Comparison of ENCODE assay signal across 1 cellular context in the genomic region with DNA sequence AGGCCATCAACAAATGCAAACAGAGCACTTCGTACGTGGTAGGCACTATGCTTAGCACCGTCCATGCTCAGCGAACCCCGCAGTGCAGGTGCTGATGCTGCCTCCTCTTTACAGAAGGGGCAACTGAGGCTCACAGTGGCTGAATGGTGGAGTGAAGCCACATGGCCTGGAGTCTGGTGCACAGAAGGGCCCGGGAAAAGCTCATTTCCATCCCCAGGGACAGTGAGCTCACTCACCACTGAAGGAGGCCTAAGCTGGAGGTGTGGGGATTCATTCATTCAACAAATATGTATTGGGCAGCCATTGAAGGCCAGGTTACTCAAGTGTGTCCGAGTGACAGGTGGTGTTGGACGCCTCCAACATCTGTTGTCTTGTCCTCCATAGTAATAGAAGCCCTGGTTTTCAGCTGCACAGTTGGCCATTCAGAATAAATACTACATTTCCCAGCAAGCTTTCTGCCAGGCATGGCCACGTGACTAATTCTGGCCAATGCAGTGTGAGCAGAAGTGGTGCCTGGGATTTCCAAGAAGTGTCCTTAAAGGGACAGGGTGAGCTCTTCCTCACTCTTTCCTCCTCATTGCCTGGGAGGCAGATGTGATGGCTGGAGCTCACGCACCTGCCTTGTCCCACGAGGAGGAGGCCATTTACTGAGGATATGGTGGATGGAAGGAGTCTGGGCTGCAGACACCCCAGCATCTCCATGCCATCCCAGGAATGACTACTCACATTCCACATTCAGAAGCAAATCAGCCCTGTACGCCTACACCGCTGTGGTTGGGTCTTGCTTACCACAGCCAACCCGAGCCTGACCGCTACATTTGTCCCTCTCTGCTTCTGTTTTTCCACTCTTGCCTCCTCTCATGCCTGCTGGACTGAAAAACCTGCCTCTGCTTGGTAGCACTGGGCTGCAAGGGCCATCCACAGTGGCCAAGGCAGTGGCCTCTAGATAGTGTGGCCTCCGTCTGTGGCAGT.
TF ChIP-seq lines count a peak whose summit lies in the region.

No MANE protein-coding gene starts in this region.

TF ChIP-seq in GM23338, 12 proteins besides CTCF, POLR2A, EP300 and RAD21 (continued from another document):
- TF ChIP-seq, protein P1, sequence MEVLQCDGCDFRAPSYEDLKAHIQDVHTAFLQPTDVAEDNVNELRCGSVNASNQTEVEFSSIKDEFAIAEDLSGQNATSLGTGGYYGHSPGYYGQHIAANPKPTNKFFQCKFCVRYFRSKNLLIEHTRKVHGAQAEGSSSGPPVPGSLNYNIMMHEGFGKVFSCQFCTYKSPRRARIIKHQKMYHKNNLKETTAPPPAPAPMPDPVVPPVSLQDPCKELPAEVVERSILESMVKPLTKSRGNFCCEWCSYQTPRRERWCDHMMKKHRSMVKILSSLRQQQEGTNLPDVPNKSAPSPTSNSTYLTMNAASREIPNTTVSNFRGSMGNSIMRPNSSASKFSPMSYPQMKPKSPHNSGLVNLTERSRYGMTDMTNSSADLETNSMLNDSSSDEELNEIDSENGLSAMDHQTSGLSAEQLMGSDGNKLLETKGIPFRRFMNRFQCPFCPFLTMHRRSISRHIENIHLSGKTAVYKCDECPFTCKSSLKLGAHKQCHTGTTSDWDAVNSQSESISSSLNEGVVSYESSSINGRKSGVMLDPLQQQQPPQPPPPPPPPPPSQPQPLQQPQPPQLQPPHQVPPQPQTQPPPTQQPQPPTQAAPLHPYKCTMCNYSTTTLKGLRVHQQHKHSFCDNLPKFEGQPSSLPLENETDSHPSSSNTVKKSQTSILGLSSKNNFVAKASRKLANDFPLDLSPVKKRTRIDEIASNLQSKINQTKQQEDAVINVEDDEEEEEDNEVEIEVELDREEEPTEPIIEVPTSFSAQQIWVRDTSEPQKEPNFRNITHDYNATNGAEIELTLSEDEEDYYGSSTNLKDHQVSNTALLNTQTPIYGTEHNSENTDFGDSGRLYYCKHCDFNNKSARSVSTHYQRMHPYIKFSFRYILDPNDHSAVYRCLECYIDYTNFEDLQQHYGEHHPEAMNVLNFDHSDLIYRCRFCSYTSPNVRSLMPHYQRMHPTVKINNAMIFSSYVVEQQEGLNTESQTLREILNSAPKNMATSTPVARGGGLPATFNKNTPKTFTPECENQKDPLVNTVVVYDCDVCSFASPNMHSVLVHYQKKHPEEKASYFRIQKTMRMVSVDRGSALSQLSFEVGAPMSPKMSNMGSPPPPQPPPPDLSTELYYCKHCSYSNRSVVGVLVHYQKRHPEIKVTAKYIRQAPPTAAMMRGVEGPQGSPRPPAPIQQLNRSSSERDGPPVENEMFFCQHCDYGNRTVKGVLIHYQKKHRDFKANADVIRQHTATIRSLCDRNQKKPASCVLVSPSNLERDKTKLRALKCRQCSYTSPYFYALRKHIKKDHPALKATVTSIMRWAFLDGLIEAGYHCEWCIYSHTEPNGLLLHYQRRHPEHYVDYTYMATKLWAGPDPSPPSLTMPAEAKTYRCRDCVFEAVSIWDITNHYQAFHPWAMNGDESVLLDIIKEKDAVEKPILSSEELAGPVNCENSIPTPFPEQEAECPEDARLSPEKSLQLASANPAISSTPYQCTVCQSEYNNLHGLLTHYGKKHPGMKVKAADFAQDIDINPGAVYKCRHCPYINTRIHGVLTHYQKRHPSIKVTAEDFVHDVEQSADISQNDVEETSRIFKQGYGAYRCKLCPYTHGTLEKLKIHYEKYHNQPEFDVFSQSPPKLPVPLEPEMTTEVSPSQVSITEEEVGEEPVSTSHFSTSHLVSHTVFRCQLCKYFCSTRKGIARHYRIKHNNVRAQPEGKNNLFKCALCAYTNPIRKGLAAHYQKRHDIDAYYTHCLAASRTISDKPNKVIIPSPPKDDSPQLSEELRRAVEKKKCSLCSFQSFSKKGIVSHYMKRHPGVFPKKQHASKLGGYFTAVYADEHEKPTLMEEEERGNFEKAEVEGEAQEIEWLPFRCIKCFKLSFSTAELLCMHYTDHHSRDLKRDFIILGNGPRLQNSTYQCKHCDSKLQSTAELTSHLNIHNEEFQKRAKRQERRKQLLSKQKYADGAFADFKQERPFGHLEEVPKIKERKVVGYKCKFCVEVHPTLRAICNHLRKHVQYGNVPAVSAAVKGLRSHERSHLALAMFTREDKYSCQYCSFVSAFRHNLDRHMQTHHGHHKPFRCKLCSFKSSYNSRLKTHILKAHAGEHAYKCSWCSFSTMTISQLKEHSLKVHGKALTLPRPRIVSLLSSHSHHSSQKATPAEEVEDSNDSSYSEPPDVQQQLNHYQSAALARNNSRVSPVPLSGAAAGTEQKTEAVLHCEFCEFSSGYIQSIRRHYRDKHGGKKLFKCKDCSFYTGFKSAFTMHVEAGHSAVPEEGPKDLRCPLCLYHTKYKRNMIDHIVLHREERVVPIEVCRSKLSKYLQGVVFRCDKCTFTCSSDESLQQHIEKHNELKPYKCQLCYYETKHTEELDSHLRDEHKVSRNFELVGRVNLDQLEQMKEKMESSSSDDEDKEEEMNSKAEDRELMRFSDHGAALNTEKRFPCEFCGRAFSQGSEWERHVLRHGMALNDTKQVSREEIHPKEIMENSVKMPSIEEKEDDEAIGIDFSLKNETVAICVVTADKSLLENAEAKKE (CRISPR knock-in tag; IDR thresholded peaks at IDR 0.05) = no peak
- TF ChIP-seq ZNF331 (CRISPR knock-in tag; IDR thresholded peaks at IDR 0.05; ENCODE audit: low read depth) = no peak
